Comparison of ENCODE assay signal across 18 cellular contexts in genomic region chr12:105220150-105220928, GRCh38. TPM values are rescaled to one million over a fixed set of nuclear protein-coding genes. Genes with fewer than 3 reads are reported as not detected.
A peak's percentile ranks its signal among the peaks of the same experiment; 100 is the strongest.
DNase-seq lines count a peak whose midpoint lies in the region; ATAC-seq and TF ChIP-seq lines count a peak whose summit lies in the region.
"Had no signal": no experiment of that assay in that cellular context is flagged by ENCODE, and none has a peak within 500 bp of the region (broad histone marks: within the 10 kb centered on the region; RNA-seq: fewer than 3 reads in every experiment).

No MANE protein-coding gene starts in this region.

- no peak for TF ChIP-seq EP300 in sigmoid colon (IDR thresholded peaks at IDR 0.05)

- WGBS in sigmoid colon, 2 donors, result 90 to 91% methylated on average over 6 of the region's 6 CpGs

- intact Hi-C loops in left ventricle myocardium inferior (cut with micrococcal nuclease), result no loop called here
- intact Hi-C loops in sigmoid colon (cut with DNase I), result no loop called here

- no peak for TF ChIP-seq POLR2A in sigmoid colon (IDR thresholded peaks at IDR 0.05)

- peak; percentile 23 for DNase-seq in DMS79 (lab: John Stamatoyannopoulos, UW)
- DNase-seq in adipocyte (ENCODE audit: low read depth), result no peak
- no peak for DNase-seq in left ventricle myocardium inferior
- DNase-seq in sigmoid colon, result no peak
- no peak for DNase-seq in NK-92 treated with Interleukin-12 subunit alpha and Interleukin-12 subunit beta, amount 100 ng/mL, for 24 hours (lab: John Stamatoyannopoulos, UW)
- DNase-seq: activated CD8-positive, alpha-beta memory T cell treated with anti-CD3 and anti-CD28 coated beads for 24 hours; activated naive CD4-positive, alpha-beta T cell treated with anti-CD3 and anti-CD28 coated beads for 36 hours; activated T-cell treated with anti-CD3 and anti-CD28 coated beads, Interleukin-2, amount 50 U/mL, for 4 hours; aorta; endodermal cell; NCI-H524; nucleus accumbens; retina; SW 1271; testis had no signal

- ATAC-seq in GM18511 (IDR thresholded peaks at IDR 0.05; ENCODE audit: unreplicated experiment) (no peak), GM21717 (IDR thresholded peaks at IDR 0.05; ENCODE audit: unreplicated experiment) (no peak)
- ATAC-seq: activated T-cell treated with anti-CD3 and anti-CD28 coated beads, Interleukin-2, amount 50 U/mL, for 4 hours had no signal

- H3K4me1 ChIP-seq in adipocyte (ENCODE audit: control insufficient read depth, insufficient read depth, low read length), result peaks cover 79% of the 10 kb centered on the region
- peaks cover 80% of the 10 kb centered on the region for H3K4me1 ChIP-seq in left ventricle myocardium inferior
- peaks cover 0 to 13% (median 0%) of the 10 kb centered on the region in 4 donors for H3K4me1 ChIP-seq in sigmoid colon

- TF ChIP-seq CTCF in left ventricle myocardium inferior (IDR thresholded peaks at IDR 0.05; ENCODE audit: borderline replicate concordance) (no peak), sigmoid colon (IDR thresholded peaks at IDR 0.05) (no peak)

- H3K27me3 ChIP-seq in adipocyte (replicated peaks; ENCODE audit: control insufficient read depth, insufficient read depth, low read length), result no peaks in the 10 kb centered on the region
- H3K27me3 ChIP-seq in left ventricle myocardium inferior (ENCODE audit: low read depth), result no peaks in the 10 kb centered on the region
- H3K27me3 ChIP-seq in sigmoid colon, result no peaks in the 10 kb centered on the region
- H3K27me3 ChIP-seq: testis had no signal

- H3K9me3 ChIP-seq in adipocyte (ENCODE audit: control insufficient read depth, low read length) (no peaks in the 10 kb centered on the region), left ventricle myocardium inferior (replicated peaks) (no peaks in the 10 kb centered on the region), sigmoid colon (no peaks in the 10 kb centered on the region)
- H3K9me3 ChIP-seq: testis had no signal

- H3K9ac ChIP-seq in adipocyte (ENCODE audit: low read length), result peak overlapping the region; percentile 2

- peak overlapping the region; percentile 82 for H3K27ac ChIP-seq in left ventricle myocardium inferior (replicated peaks)
- H3K27ac ChIP-seq in skin epidermis, result peak overlapping the region in 15 of 21 experiments; percentile 3 to 69 (median 38)
- no peak overlapping the region for H3K27ac ChIP-seq in sigmoid colon

- H3K36me3 ChIP-seq in adipocyte (ENCODE audit: control insufficient read depth, insufficient read depth, low read length, severe bottlenecking) (peaks cover 95% of the 10 kb centered on the region), left ventricle myocardium inferior (peaks cover 41% of the 10 kb centered on the region), sigmoid colon (peaks cover 0 to 59% (median 13%) of the 10 kb centered on the region in 4 donors)

- H3K4me3 ChIP-seq in adipocyte (ENCODE audit: low read length), result no peak overlapping the region
- no peak overlapping the region for H3K4me3 ChIP-seq in left ventricle myocardium inferior
- H3K4me3 ChIP-seq in skin epidermis, result no peak overlapping the region
- H3K4me3 ChIP-seq in sigmoid colon, result no peak overlapping the region
- H3K4me3 ChIP-seq: testis had no signal

RNA-seq across cellular contexts. Expression of gene APPL2, which starts 15.6 kb away (rescaled TPM):
- 19.8 TPM for total RNA-seq in left ventricle myocardium inferior
- total RNA-seq in sigmoid colon, result 10 to 100 TPM; 15.3 to 97.5 (median 22.0) TPM
- polyA plus RNA-seq in sigmoid colon, result 100 to 1,000 TPM in 1 of 3 donors, 10 to 100 TPM in 2; 46.5 to 116 (median 81.1) TPM

Comparison
In these comparisons a context has a peak if more than half of its experiments do, and no peak if none do; other contexts are left out.
1. H3K27ac ChIP-seq: peak in left ventricle myocardium inferior (single experiment) and skin epidermis (15 of 21); none in sigmoid colon (0 of 4).